25 cellular contexts compared by ENCODE assay signal in the genomic region with DNA sequence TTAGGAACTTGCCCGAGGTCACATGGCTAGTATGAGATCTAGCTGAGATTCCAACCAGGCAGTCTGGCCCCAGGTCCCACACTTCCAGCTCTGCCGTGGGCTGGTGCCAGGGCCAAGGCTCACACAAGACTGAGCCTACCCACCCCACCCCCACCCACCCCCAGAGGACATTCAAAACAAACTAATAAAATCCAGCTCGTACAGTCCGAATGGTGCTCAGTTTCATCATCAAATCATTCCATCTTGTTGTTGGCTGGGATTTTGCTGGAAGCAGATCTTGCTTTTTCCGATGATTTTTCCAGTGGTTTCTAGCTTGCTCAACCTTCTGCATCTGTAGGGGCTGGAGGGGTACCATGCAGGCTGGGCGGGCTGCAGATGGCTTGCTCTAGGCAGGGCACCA. TPM values are rescaled to one million over a fixed set of nuclear protein-coding genes. Genes with fewer than 3 reads are reported as not detected.
DNase-seq lines count a peak whose midpoint lies in the region; ATAC-seq and TF ChIP-seq lines count a peak whose summit lies in the region.
"Had no signal": no experiment of that assay in that cellular context is flagged by ENCODE, and none has a peak within 500 bp of the region (broad histone marks: within the 10 kb centered on the region; RNA-seq: fewer than 3 reads in every experiment).

No MANE protein-coding gene starts in this region.

- ATAC-seq in Right ventricle myocardium superior (ENCODE audit: poor library complexity) (peak; percentile 45), aorta (ENCODE audit: low FRiP score) (peak; percentile 62)
- ATAC-seq: activated T-cell treated with anti-CD3 and anti-CD28 coated beads, Interleukin-2, amount 50 U/mL, for 72 hours; left lobe of liver; natural killer cell treated with Interleukin-12 subunit alpha and Interleukin-12 subunit beta and Interleukin-15 and Interleukin-18, amount 100 ng/mL, for 72 hours; right lobe of liver; T-helper 17 cell had no signal

- intact Hi-C loops in Right ventricle myocardium superior (cut with DNase I) (no loop called here), left ventricle myocardium inferior (cut with micrococcal nuclease) (no loop called here), prostate gland (cut with DNase I) (no loop called here), aorta (cut with DNase I) (no loop called here)

- peak; percentile 67 for DNase-seq in Right ventricle myocardium superior
- DNase-seq in left ventricle myocardium inferior = no peak
- peak; percentile 83 for DNase-seq in fibroblast of the aortic adventitia (ENCODE audit: low read depth)
- peak; percentile 75 for DNase-seq in prostate gland (ENCODE audit: low spot score)
- DNase-seq in aorta = peak; percentile 79 to 80
- DNase-seq in NCI-H1105 (lab: John Stamatoyannopoulos, UW) = no peak
- DNase-seq in NCI-H1417 treated with DMSO at 0.1 percent for 48 hours (lab: John Stamatoyannopoulos, UW) = no peak
- DNase-seq in amniotic stem cell (lab: John Stamatoyannopoulos, UW) = no peak
- DNase-seq: activated CD4-positive, alpha-beta T cell treated with anti-CD3 and anti-CD28 coated beads, Interleukin-2, amount 10 ng/mL, durations not matched to agents 7 days and 5 days; activated naive CD4-positive, alpha-beta T cell treated with Interleukin-2 at 50 U/mL for 16 hours; activated T-cell treated with anti-CD3 and anti-CD28 coated beads, Interleukin-2, amount 50 U/mL, for 72 hours; cortex of kidney; immature natural killer cell; IMR-90; midbrain; NCI-H1105 treated with DMSO at 0.1 percent for 48 hours; NCI-H2029 treated with DMSO at 0.1 percent for 48 hours; NCI-H2227 treated with DMSO at 0.1 percent for 48 hours; stimulated activated CD8-positive, alpha-beta memory T cell treated with anti-CD3 and anti-CD28 coated beads, Interleukin-4, amount 100 ng/mL, for 48 hours; T-helper 17 cell had no signal

- H3K36me3 ChIP-seq in left ventricle myocardium inferior (no peaks in the 10 kb centered on the region), prostate gland (no peaks in the 10 kb centered on the region), aorta (ENCODE audit: control insufficient read depth in 1 of 2, insufficient read depth in 2 of 2, low read length in 1 of 2) (no peaks in the 10 kb centered on the region)
- H3K36me3 ChIP-seq: right lobe of liver had no signal

- peaks cover 12% of the 10 kb centered on the region for H3K4me1 ChIP-seq in left ventricle myocardium inferior
- H3K4me1 ChIP-seq in prostate gland (replicated peaks) = peaks cover 5% of the 10 kb centered on the region
- H3K4me1 ChIP-seq in aorta (ENCODE audit: control insufficient read depth in 1 of 2, insufficient read depth in 2 of 2, low read length in 2 of 2) = no peaks in the 10 kb centered on the region
- H3K4me1 ChIP-seq: right lobe of liver had no signal

- no peaks in the 10 kb centered on the region for H3K9me3 ChIP-seq in left ventricle myocardium inferior (replicated peaks)
- no peaks in the 10 kb centered on the region for H3K9me3 ChIP-seq in prostate gland
- no peaks in the 10 kb centered on the region for H3K9me3 ChIP-seq in aorta (ENCODE audit: control insufficient read depth, low read length)
- H3K9me3 ChIP-seq: right lobe of liver had no signal

- H3K4me3 ChIP-seq in left ventricle myocardium inferior (no peak overlapping the region), fibroblast of the aortic adventitia (ENCODE audit: low read depth, low read length) (no peak overlapping the region), prostate gland (no peak overlapping the region), aorta (ENCODE audit: low read length in 2 of 2) (no peak overlapping the region)
- H3K4me3 ChIP-seq: hepatocyte, right lobe of liver had no signal

- H3K27ac ChIP-seq in left ventricle myocardium inferior (replicated peaks) (no peak overlapping the region), prostate gland (peak overlapping the region; percentile 41 to 60), aorta (ENCODE audit: low read depth in 1 of 2, low read length in 2 of 2) (no peak overlapping the region)
- H3K27ac ChIP-seq: hepatocyte, right lobe of liver had no signal

- TF ChIP-seq CTCF in left ventricle myocardium inferior (IDR thresholded peaks at IDR 0.05; ENCODE audit: borderline replicate concordance) (no peak), fibroblast of the aortic adventitia (IDR thresholded peaks at IDR 0.05; ENCODE audit: insufficient read depth, low read length) (no peak), prostate gland (IDR thresholded peaks at IDR 0.05) (no peak)

- H3K27me3 ChIP-seq in left ventricle myocardium inferior (ENCODE audit: low read depth) = peaks cover 69% of the 10 kb centered on the region
- no peaks in the 10 kb centered on the region for H3K27me3 ChIP-seq in prostate gland (replicated peaks; ENCODE audit: insufficient read depth)
- no peaks in the 10 kb centered on the region for H3K27me3 ChIP-seq in aorta (ENCODE audit: control insufficient read depth in 1 of 2, insufficient read depth in 2 of 2, low read length in 1 of 2)
- H3K27me3 ChIP-seq: hepatocyte, right lobe of liver had no signal

- no peak for TF ChIP-seq POLR2A in prostate gland (IDR thresholded peaks at IDR 0.05)

- WGBS in prostate gland = 9% methylated on average over 6 of the region's 6 CpGs
- WGBS in aorta, 2 donors = 11 to 12% methylated on average over 6 of the region's 6 CpGs

RNA-seq across cellular contexts. Expression of a gene that starts 27.9 kb away (rescaled TPM):
- total RNA-seq in Right ventricle myocardium superior (not detected), left ventricle myocardium inferior (not detected), fibroblast of the aortic adventitia (ENCODE audit: low replicate concordance) (0.18 and 0.25 TPM in 2 replicates), prostate gland (under 1 TPM in 1 of 2 donors, not detected in 1; 0.34 TPM), aorta (under 1 TPM in 1 of 2 donors, not detected in 1; 0.42 TPM)
- not detected for polyA plus RNA-seq in aorta
- total RNA-seq: activated CD4-positive, alpha-beta T cell treated with anti-CD3 and anti-CD28 coated beads, Interleukin-2, amount 10 ng/mL, durations not matched to agents 7 days and 5 days; IMR-90; left lobe of liver; right lobe of liver; ureter had no signal
- polyA plus RNA-seq: immature natural killer cell had no signal

Comparison
In these comparisons a context has a peak if more than half of its experiments do, and no peak if none do; other contexts are left out.
1. DNase-seq: peak in Right ventricle myocardium superior (single experiment), fibroblast of the aortic adventitia (single experiment), prostate gland (single experiment) and aorta (2 of 2); none in left ventricle myocardium inferior (single experiment), NCI-H1105 (single experiment), NCI-H1417 treated with DMSO at 0.1 percent for 48 hours (single experiment) and amniotic stem cell (single experiment).
2. H3K27ac ChIP-seq: peak in prostate gland (2 of 2); none in left ventricle myocardium inferior (single experiment) and aorta (0 of 2).